In the genomic region with DNA sequence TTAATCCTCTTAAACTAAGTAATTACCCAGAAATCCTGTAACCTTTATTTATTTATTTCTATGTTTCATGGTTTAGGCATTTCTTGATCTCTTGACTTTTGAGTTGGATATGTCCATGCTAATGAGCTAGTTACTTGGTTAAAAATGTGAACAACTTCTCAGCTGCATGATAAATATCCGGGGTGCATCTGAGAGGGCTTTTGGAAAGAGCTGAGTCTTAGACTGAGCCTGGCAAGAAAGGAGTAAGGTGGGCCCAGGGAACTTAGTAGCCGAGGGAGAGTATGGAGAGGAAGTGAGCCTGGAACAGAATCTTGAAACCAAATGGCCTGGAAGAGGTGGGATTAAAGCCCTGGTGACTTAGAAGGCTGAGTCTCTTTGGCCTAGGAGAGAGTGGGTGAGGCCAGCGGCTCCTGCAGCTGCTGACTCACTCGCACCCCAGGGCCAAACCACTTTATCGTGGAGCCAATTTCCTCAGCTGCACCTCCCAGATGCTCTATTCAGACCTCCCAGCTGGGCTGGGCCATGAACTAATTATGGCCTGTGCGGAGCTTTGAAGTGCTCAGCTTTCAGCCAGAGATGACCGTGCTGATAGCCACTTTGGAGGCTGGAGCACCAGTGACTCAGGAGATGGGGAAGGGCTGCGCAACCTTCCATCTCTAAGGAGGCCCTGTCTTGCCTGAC, we compare ENCODE assay signal across 9 cellular contexts. TPM values are rescaled to one million over a fixed set of nuclear protein-coding genes. Genes with fewer than 3 reads are reported as not detected.
DNase-seq lines count a peak whose midpoint lies in the region; ATAC-seq, FAIRE-seq and TF ChIP-seq lines count a peak whose summit lies in the region.
"Had no signal": no experiment of that assay in that cellular context is flagged by ENCODE, and none has a peak within 500 bp of the region (broad histone marks: within the 10 kb centered on the region; RNA-seq: fewer than 3 reads in every experiment).

No MANE protein-coding gene starts in this region.

- H3K36me3 Mint-ChIP-seq in naive thymus-derived CD4-positive, alpha-beta T cell: no peaks in the 10 kb centered on the region
- no peaks in the 10 kb centered on the region for H3K36me3 Mint-ChIP-seq in stimulated activated effector memory CD8-positive, alpha-beta T cell treated with anti-CD3 and anti-CD28 coated beads, Interleukin-12 subunit alpha, Interleukin-12 subunit beta, amount 100 ng/mL, for 72 hours

- no peaks in the 10 kb centered on the region for H3K36me3 ChIP-seq in K562 (ENCODE audit: control insufficient read depth, insufficient read depth, low read length)
- no peaks in the 10 kb centered on the region for H3K36me3 ChIP-seq in naive thymus-derived CD4-positive, alpha-beta T cell (ENCODE audit: control insufficient read depth in 2 of 3, insufficient read depth in 3 of 3, low read length in 3 of 3)

- CTCF ChIA-PET in K562 (lab: Yijun Ruan, JAX; ENCODE audit: low intra/inter-chr PET ratio): no interaction called here
- CTCF ChIA-PET in naive thymus-derived CD4-positive, alpha-beta T cell (lab: Charles Lee): no interaction called here

- no peak overlapping the region for H3K27ac Mint-ChIP-seq in naive thymus-derived CD4-positive, alpha-beta T cell
- no peak overlapping the region for H3K27ac Mint-ChIP-seq in stimulated activated effector memory CD8-positive, alpha-beta T cell treated with anti-CD3 and anti-CD28 coated beads, Interleukin-12 subunit alpha, Interleukin-12 subunit beta, amount 100 ng/mL, for 72 hours

- peak overlapping the region; percentile 78 for H2AFZ ChIP-seq in K562 (ENCODE audit: low read depth, low read length)

- peak overlapping the region; percentile 64 for H3K4me2 ChIP-seq in K562 (ENCODE audit: insufficient read depth, low read length)

- H3K27ac ChIP-seq in K562 (ENCODE audit: extremely low read depth, low read depth, low read length): peak overlapping the region; percentile 92
- no peak overlapping the region for H3K27ac ChIP-seq in naive thymus-derived CD4-positive, alpha-beta T cell (ENCODE audit: low read depth, low read length)
- no peak overlapping the region for H3K27ac ChIP-seq in substantia nigra (ENCODE audit: low read depth, low read length, poor library complexity, severe bottlenecking)

- no peaks in the 10 kb centered on the region for H3K79me2 ChIP-seq in K562 (ENCODE audit: control insufficient read depth, insufficient read depth, low read length)

- peak; percentile 99 for FAIRE-seq in K562 (lab: Jason Lieb, UNC)

- DNase-seq in DMS 273 treated with DMSO at 0.1 percent for 48 hours (lab: John Stamatoyannopoulos, UW) (peak; percentile 19), NCI-H146 (lab: John Stamatoyannopoulos, UW) (peak; percentile 92), K562 (ENCODE audit: extremely low read depth in 1 of 4, low spot score in 3 of 4) (peak; percentile 83 to 95 (median 88)), substantia nigra (lab: John Stamatoyannopoulos, UW) (no peak)
- DNase-seq in naive thymus-derived CD4-positive, alpha-beta T cell: no peak
- no peak for DNase-seq in activated CD4-positive, alpha-beta T cell treated with anti-CD3 and anti-CD28 coated beads, Interleukin-2, amount 50 U/mL, for 1 hour
- no peak for DNase-seq in stimulated activated effector memory CD8-positive, alpha-beta T cell treated with anti-CD3 and anti-CD28 coated beads, Interleukin-12 subunit alpha, Interleukin-12 subunit beta, amount 100 ng/mL, for 72 hours (ENCODE audit: low spot score in 2 of 2)

- TF ChIP-seq POLR2A in K562 (conservative IDR thresholded peaks at IDR 0.05): peak; percentile 72

- H3K9me3 Mint-ChIP-seq in naive thymus-derived CD4-positive, alpha-beta T cell: peaks cover 0 to 12% (median 6%) of the 10 kb centered on the region in 11 donors
- H3K9me3 Mint-ChIP-seq in stimulated activated effector memory CD8-positive, alpha-beta T cell treated with anti-CD3 and anti-CD28 coated beads, Interleukin-12 subunit alpha, Interleukin-12 subunit beta, amount 100 ng/mL, for 72 hours: peaks cover 5% of the 10 kb centered on the region

- WGBS in K562 (ENCODE audit: insufficient coverage, low coverage, missing lambda C conversion rate): 0% methylated on average over 5 of the region's 8 CpGs

- POLR2A ChIA-PET in K562 (lab: Yijun Ruan, JAX): interaction anchor here (0.6 to 1.4 kb wide), 8 partner anchors 9 to 349 kb away, joined by 3 to 8 read pairs (median 3); partner anchors contain the start of gene IDH3B
- POLR2A ChIA-PET in naive thymus-derived CD4-positive, alpha-beta T cell (lab: Charles Lee): no interaction called here

- peak overlapping the region; percentile 61 to 76; a peak in 3 of 4 replicates for H3K9ac ChIP-seq in K562 (ENCODE audit: insufficient read depth in 1 of 2, low read depth in 2 of 2, low read length in 2 of 2)

- H3K4me1 Mint-ChIP-seq in naive thymus-derived CD4-positive, alpha-beta T cell: peaks cover 0 to 4% (median 0%) of the 10 kb centered on the region in 7 donors
- H3K4me1 Mint-ChIP-seq in stimulated activated effector memory CD8-positive, alpha-beta T cell treated with anti-CD3 and anti-CD28 coated beads, Interleukin-12 subunit alpha, Interleukin-12 subunit beta, amount 100 ng/mL, for 72 hours: no peaks in the 10 kb centered on the region

- H3K9me3 ChIP-seq in K562 (replicated peaks; ENCODE audit: control insufficient read depth, insufficient read depth, low read depth, low read length): no peaks in the 10 kb centered on the region
- H3K9me3 ChIP-seq in naive thymus-derived CD4-positive, alpha-beta T cell (ENCODE audit: control insufficient read depth in 2 of 3, low read length in 3 of 3): no peaks in the 10 kb centered on the region

- no peak overlapping the region for H3K4me3 ChIP-seq in K562
- H3K4me3 ChIP-seq in naive thymus-derived CD4-positive, alpha-beta T cell (ENCODE audit: low read length): no peak overlapping the region

- H3K27me3 Mint-ChIP-seq in naive thymus-derived CD4-positive, alpha-beta T cell: peaks cover 0 to 6% (median 5%) of the 10 kb centered on the region in 5 donors

- H3K9me1 ChIP-seq in K562 (ENCODE audit: control insufficient read depth, insufficient read depth, low read length): peaks cover 2% of the 10 kb centered on the region

- H3K4me3 Mint-ChIP-seq in naive thymus-derived CD4-positive, alpha-beta T cell: no peak overlapping the region
- H3K4me3 Mint-ChIP-seq in stimulated activated effector memory CD8-positive, alpha-beta T cell treated with anti-CD3 and anti-CD28 coated beads, Interleukin-12 subunit alpha, Interleukin-12 subunit beta, amount 100 ng/mL, for 72 hours: no peak overlapping the region

- no peak for TF ChIP-seq CTCF in K562 (IDR thresholded peaks at IDR 0.05 in 2 of 3, conservative IDR thresholded peaks at IDR 0.05 in 1 of 3; ENCODE audit: insufficient read depth in 2 of 3, low read depth in 1 of 3, low read length in 3 of 3)

- BruUV-seq in K562 (replicated peaks; lab: Mats Ljungman, UMichigan): no TSS peak

- peaks cover 25 to 32% of the 10 kb centered on the region in 2 experiments for H3K4me1 ChIP-seq in K562 (replicated peaks in 1 of 2; ENCODE audit: control insufficient read depth in 2 of 2, insufficient read depth in 2 of 2, low read length in 2 of 2)
- no peaks in the 10 kb centered on the region for H3K4me1 ChIP-seq in naive thymus-derived CD4-positive, alpha-beta T cell (ENCODE audit: control insufficient read depth in 2 of 2, insufficient read depth in 2 of 2, low read length in 2 of 2)

- peak; percentile 75 for TF ChIP-seq EP300 in K562 (IDR thresholded peaks at IDR 0.05; ENCODE audit: low read length)

- peak in 1 of 2 experiments; percentile 19; a peak in 2 of 4 replicates for TF ChIP-seq RAD21 in K562 (CRISPR knock-in tag; conservative IDR thresholded peaks at IDR 0.05 in 1 of 2, IDR thresholded peaks at IDR 0.05 in 1 of 2)

- in situ Hi-C loops in K562 (cut with MboI): no loop called here

- ATAC-seq in K562 (peak; percentile 98), HG02798 (IDR thresholded peaks at IDR 0.05; ENCODE audit: poor library complexity, unreplicated experiment) (no peak)
- ATAC-seq in naive thymus-derived CD4-positive, alpha-beta T cell: peak; percentile 64
- no peak for ATAC-seq in stimulated activated effector memory CD8-positive, alpha-beta T cell treated with anti-CD3 and anti-CD28 coated beads, Interleukin-12 subunit alpha, Interleukin-12 subunit beta, amount 100 ng/mL, for 72 hours

- intact Hi-C loops in K562 (cut with micrococcal nuclease): no loop called here
- intact Hi-C loops in naive thymus-derived CD4-positive, alpha-beta T cell (cut with micrococcal nuclease): no loop called here

- no peaks in the 10 kb centered on the region for H3K27me3 ChIP-seq in K562 (ENCODE audit: control insufficient read depth in 2 of 2, insufficient read depth in 2 of 2, low read length in 2 of 2)
- no peaks in the 10 kb centered on the region for H3K27me3 ChIP-seq in naive thymus-derived CD4-positive, alpha-beta T cell (ENCODE audit: control insufficient read depth in 2 of 2, insufficient read depth in 2 of 2, low read length in 2 of 2)

- H4K20me1 ChIP-seq in K562 (replicated peaks; ENCODE audit: control insufficient read depth, insufficient read depth, low read length): no peaks in the 10 kb centered on the region

TF ChIP-seq in K562, 482 proteins besides CTCF, POLR2A, EP300 and RAD21 (continues in another document):
- no peak for TF ChIP-seq CSDE1 (IDR thresholded peaks at IDR 0.05)

RNA-seq across cellular contexts. Expression of gene TGM3, which starts 19.1 kb away (rescaled TPM):
- total RNA-seq in K562 (2011; cell fraction: chromatin; rRNA removed; ENCODE audit: low replicate concordance): not detected in 2 replicates
- not detected in 2 replicates for total RNA-seq in K562 (2011; cell fraction: nucleolus; rRNA removed)
- not detected in 2 replicates for total RNA-seq in K562 (2011; cell fraction: nucleoplasm; rRNA removed)
- not detected in 2 replicates for total RNA-seq in K562 (2014; rRNA removed)
- not detected in 2 replicates for total RNA-seq in K562 (2014; rRNA removed; fragmentation: Illumina TruSeq; extraction: Trizol)
- not detected in 2 replicates for total RNA-seq in K562 (2015; rRNA removed; fragmentation: Illumina TruSeq; extraction: Trizol)
- total RNA-seq in K562 (2021): not detected in 2 replicates
- polyA plus RNA-seq in K562 (2011; rRNA removed): not detected in 2 replicates
- polyA plus RNA-seq in K562 (2011; cell fraction: cytosol; rRNA removed): 0.03 TPM in 1 of 2 replicates, not detected in the other
- polyA plus RNA-seq in K562 (2011; cell fraction: nucleus; rRNA removed): not detected in 2 replicates
- polyA plus RNA-seq in K562 (2012): 0.07 TPM in 1 of 2 replicates, not detected in the other
- not detected in 2 replicates for polyA plus RNA-seq in K562 (2014; fragmentation: Illumina TruSeq; extraction: Trizol)
- not detected for polyA plus RNA-seq in K562 (2014; fragmentation: Nextera tagmentation; extraction: Ambion mirVana)
- polyA plus RNA-seq in K562 (2014; rRNA removed): not detected in 2 replicates
- not detected in 2 replicates for polyA minus RNA-seq in K562 (2011; rRNA and poly(A)+ RNA removed)
- not detected in 2 replicates for polyA minus RNA-seq in K562 (2011; cell fraction: cytosol; rRNA and poly(A)+ RNA removed)
- polyA minus RNA-seq in K562 (2011; cell fraction: nucleus; rRNA and poly(A)+ RNA removed): not detected in 2 replicates
- total RNA-seq in naive thymus-derived CD4-positive, alpha-beta T cell: not detected
- not detected for polyA plus RNA-seq in naive thymus-derived CD4-positive, alpha-beta T cell
- total RNA-seq: kidney epithelial cell had no signal

Comparison
In these comparisons a context has a peak if more than half of its experiments do, and no peak if none do; other contexts are left out.
1. DNase-seq: peak in DMS 273 treated with DMSO at 0.1 percent for 48 hours (single experiment), NCI-H146 (single experiment) and K562 (4 of 4); none in naive thymus-derived CD4-positive, alpha-beta T cell (0 of 9), activated CD4-positive, alpha-beta T cell treated with anti-CD3 and anti-CD28 coated beads, Interleukin-2, amount 50 U/mL, for 1 hour (single experiment), substantia nigra (0 of 49) and stimulated activated effector memory CD8-positive, alpha-beta T cell treated with anti-CD3 and anti-CD28 coated beads, Interleukin-12 subunit alpha, Interleukin-12 subunit beta, amount 100 ng/mL, for 72 hours (0 of 2).
2. ATAC-seq: peak in K562 (single experiment) and naive thymus-derived CD4-positive, alpha-beta T cell (single experiment); none in HG02798 (single experiment) and stimulated activated effector memory CD8-positive, alpha-beta T cell treated with anti-CD3 and anti-CD28 coated beads, Interleukin-12 subunit alpha, Interleukin-12 subunit beta, amount 100 ng/mL, for 72 hours (single experiment).